In the genomic region with DNA sequence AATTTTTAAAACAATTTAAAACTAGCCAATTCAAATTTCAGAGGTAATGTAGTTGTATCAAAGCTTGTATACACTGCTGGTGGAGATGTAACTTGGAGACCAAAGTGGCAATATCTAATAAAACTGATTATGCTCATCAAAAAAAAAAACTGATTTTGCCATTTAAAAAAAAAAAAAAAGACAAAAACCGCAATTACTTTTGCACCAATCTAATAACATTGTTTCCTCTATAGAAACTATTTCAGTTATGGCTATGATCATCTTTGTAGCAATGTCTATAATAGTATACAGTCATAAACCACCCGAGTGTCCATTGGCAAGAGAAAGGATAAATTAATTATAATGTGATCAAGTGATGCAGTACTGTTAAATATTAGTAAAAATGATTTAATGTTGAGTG, we compare ENCODE assay signal across 11 cellular contexts.
"Had no signal": no experiment of that assay in that cellular context is flagged by ENCODE, and none has a peak within 500 bp of the region (broad histone marks: within the 10 kb centered on the region; RNA-seq: fewer than 3 reads in every experiment).

No MANE protein-coding gene starts in this region.

- ATAC-seq: GM23338, HCT116 had no signal

- H3K27ac ChIP-seq: GM23248 had no signal

- DNase-seq: GM23248, GOT3, H7, H9, HCEC 1CT, HFFc6 had no signal

- H3K9me3 ChIP-seq: HAP-1 had no signal

- H3K36me3 ChIP-seq: HAP-1 had no signal

- FAIRE-seq: H1, H54 had no signal

- H3K4me1 ChIP-seq: HAP-1 had no signal

- H3K9ac ChIP-seq: GM23248 had no signal

- H2AFZ ChIP-seq: GM23248, GM23338 had no signal

- H3K4me2 ChIP-seq: GM23338 had no signal

- H3K4me3 ChIP-seq: GM23248, GM23338, HAP-1 had no signal
